18 cellular contexts compared by ENCODE assay signal in the genomic region with DNA sequence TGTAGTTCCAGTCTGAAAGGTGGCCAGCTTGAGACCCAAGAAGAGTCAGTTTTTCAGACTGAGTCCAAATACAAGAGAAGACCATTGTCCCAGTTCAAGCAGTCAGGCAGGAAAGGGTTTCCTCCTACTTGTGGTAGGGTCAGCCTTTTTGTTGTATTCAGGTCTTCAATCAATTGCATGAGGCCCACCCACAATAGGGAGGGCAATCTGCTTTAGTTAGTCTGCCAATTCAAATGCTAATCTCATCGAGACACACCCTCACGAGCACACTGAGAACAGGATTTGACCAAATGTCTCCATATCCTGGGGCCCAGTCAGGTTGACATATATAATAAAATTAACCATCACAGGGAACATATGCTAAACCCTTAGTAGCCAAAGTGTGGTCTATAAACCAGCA.
"Had no signal": no experiment of that assay in that cellular context is flagged by ENCODE, and none has a peak within 500 bp of the region (broad histone marks: within the 10 kb centered on the region; RNA-seq: fewer than 3 reads in every experiment).

No MANE protein-coding gene starts in this region.

- ATAC-seq: gastrocnemius medialis; left ventricle myocardium superior; lower lobe of right lung; right cardiac atrium; stimulated activated effector memory CD8-positive, alpha-beta T cell treated with anti-CD3 and anti-CD28 coated beads, Interleukin-12 subunit alpha, Interleukin-12 subunit beta, amount 100 ng/mL, for 72 hours had no signal

- H3K4me3 ChIP-seq: coronary artery, gastrocnemius medialis, lower lobe of right lung, prostate gland, sigmoid colon, stomach, thyroid gland had no signal

- H3K4me1 ChIP-seq: gastrocnemius medialis, lower lobe of right lung, prostate gland, sigmoid colon, stomach, thyroid gland had no signal

- DNase-seq: dermis blood vessel endothelial cell; gastrocnemius medialis; head of caudate nucleus; left ventricle myocardium superior; lower lobe of right lung; naive B cell; nucleus accumbens; right cardiac atrium; sigmoid colon; stimulated activated CD4-positive, alpha-beta T cell treated with anti-CD3 and anti-CD28 coated beads, Interleukin-2, amount 100 ng/mL, for 24 hours; stimulated activated CD4-positive, alpha-beta T cell treated with anti-CD3 and anti-CD28 coated beads, Interleukin-4, amount 100 ng/mL, for 24 hours; stimulated activated naive CD4-positive, alpha-beta T cell treated with Interleukin-2 at 50 U/mL for 16 hours; stomach; thyroid gland; trophoblast cell had no signal

- H3K27me3 ChIP-seq: gastrocnemius medialis, sigmoid colon, stomach, thyroid gland had no signal

- H3K9me3 ChIP-seq: gastrocnemius medialis, lower lobe of right lung, prostate gland, sigmoid colon, stomach, thyroid gland had no signal

- H3K36me3 ChIP-seq: gastrocnemius medialis, lower lobe of right lung, prostate gland, sigmoid colon, stomach, thyroid gland had no signal

- H3K27ac ChIP-seq: coronary artery, gastrocnemius medialis, lower lobe of right lung, prostate gland, sigmoid colon, stomach, thyroid gland had no signal
